In genomic region chr6:123873974-123874373, GRCh38 we compare ENCODE assay signal across 29 cellular contexts.
"Had no signal": no experiment of that assay in that cellular context is flagged by ENCODE, and none has a peak within 500 bp of the region (broad histone marks: within the 10 kb centered on the region; RNA-seq: fewer than 3 reads in every experiment).

No MANE protein-coding gene starts in this region.

- H3K4me3 ChIP-seq: adrenal gland, body of pancreas, breast epithelium had no signal

- H3K27ac ChIP-seq: adrenal gland, body of pancreas, brain microvascular endothelial cell, breast epithelium, VCaP had no signal

- H3K36me3 ChIP-seq: adrenal gland, brain microvascular endothelial cell had no signal

- H3K9me3 ChIP-seq: adrenal gland, body of pancreas had no signal

- DNase-seq: activated B cell treated with CpG ODN at 0.5 μM for 24 hours; activated CD4-positive, alpha-beta memory T cell treated with anti-CD3 and anti-CD28 coated beads for 36 hours; activated CD4-positive, alpha-beta T cell treated with anti-CD3 and anti-CD28 coated beads for 4 hours; activated CD4-positive, alpha-beta T cell treated with anti-CD3 and anti-CD28 coated beads, Interleukin-2, amount 10 ng/mL, durations not matched to agents 24 days and 14 days; activated CD4-positive, alpha-beta T cell treated with anti-CD3 and anti-CD28 coated beads, Interleukin-2, amount 50 U/mL, for 1 hour; activated CD4-positive, alpha-beta T cell treated with anti-CD3 and anti-CD28 coated beads, Interleukin-2, amount 50 U/mL, for 4 hours; activated CD4-positive, CD25-positive, alpha-beta regulatory T cell treated with anti-CD3 and anti-CD28 coated beads, Interleukin-2, amount 50 U/mL, for 72 hours; activated CD8-positive, alpha-beta memory T cell treated with anti-CD3 and anti-CD28 coated beads, Interleukin-2, amount 50 U/mL, for 4 hours; activated CD8-positive, alpha-beta T cell treated with anti-CD3 and anti-CD28 coated beads for 36 hours; activated effector memory CD4-positive, alpha-beta T cell treated with anti-CD3 and anti-CD28 coated beads, Interleukin-2, amount 50 U/mL, for 16 hours; activated gamma-delta T cell treated with Interleukin-2 at 50 U/mL for 16 hours; activated naive CD4-positive, alpha-beta T cell; activated naive CD4-positive, alpha-beta T cell treated with anti-CD3 and anti-CD28 coated beads for 36 hours; activated naive CD4-positive, alpha-beta T cell treated with anti-CD3 and anti-CD28 coated beads, Interleukin-2, amount 50 U/mL, for 16 hours; activated naive CD8-positive, alpha-beta T cell treated with anti-CD3 and anti-CD28 coated beads for 36 hours; activated T-cell treated with anti-CD3 and anti-CD28 coated beads for 4 hours; activated T-cell treated with anti-CD3 and anti-CD28 coated beads, Interleukin-2, amount 50 U/mL, for 1 hour; activated T-cell treated with anti-CD3 and anti-CD28 coated beads, Interleukin-2, amount 50 U/mL, for 4 hours; activated T-cell treated with anti-CD3 and anti-CD28 coated beads, Interleukin-2, amount 50 U/mL, for 72 hours; adrenal gland; amniotic stem cell; aorta; body of pancreas; brain microvascular endothelial cell; central memory CD4-positive, alpha-beta T cell; T-helper 2 cell; T-helper 9 cell had no signal

- H3K27me3 ChIP-seq: adrenal gland, body of pancreas, brain microvascular endothelial cell, breast epithelium had no signal

- H3K4me1 ChIP-seq: adrenal gland, body of pancreas, breast epithelium had no signal
